In genomic region chr19:17504030-17504429, GRCh38 we compare ENCODE assay signal across 1 cellular context.
TF ChIP-seq lines count a peak whose summit lies in the region.

No MANE protein-coding gene starts in this region.

TF ChIP-seq in K562, 482 proteins besides CTCF, POLR2A, EP300 and RAD21:
- TF ChIP-seq HDAC2 (IDR thresholded peaks at IDR 0.05), result no peak
- TF ChIP-seq TRIM25 (IDR thresholded peaks at IDR 0.05; ENCODE audit: borderline replicate concordance), result no peak
- TF ChIP-seq HDAC1 (IDR thresholded peaks at IDR 0.05), result no peak
- peak; percentile 5; the same call in 1 of the 2 replicates for TF ChIP-seq ZBTB40 (IDR thresholded peaks at IDR 0.05)
- peak; percentile 66; the same call in 1 of the 2 replicates for TF ChIP-seq ZBTB40 (CRISPR knock-in tag; IDR thresholded peaks at IDR 0.05)
- TF ChIP-seq USF1 (CRISPR knock-in tag; IDR thresholded peaks at IDR 0.05), result peak; percentile 64
- TF ChIP-seq PKNOX1 (IDR thresholded peaks at IDR 0.05), result 0 out of 2 replicates have a peak, but pooled peaks have one; percentile 22
- peak; percentile 77 for TF ChIP-seq ZFP36 (IDR thresholded peaks at IDR 0.05; ENCODE audit: low read depth, low read length, partially characterized antibody)
- no peak for TF ChIP-seq PHF8 (IDR thresholded peaks at IDR 0.05; ENCODE audit: borderline replicate concordance, low read length)
- TF ChIP-seq PRMT5 (CRISPR knock-in tag; IDR thresholded peaks at IDR 0.05), result no peak
- TF ChIP-seq ZNF75A (CRISPR knock-in tag; IDR thresholded peaks at IDR 0.05), result no peak
- TF ChIP-seq ZNF41 (CRISPR knock-in tag; conservative IDR thresholded peaks at IDR 0.05), result no peak
- TF ChIP-seq RBBP5 (IDR thresholded peaks at IDR 0.05; ENCODE audit: borderline replicate concordance, insufficient read depth, low read length, poor library complexity, severe bottlenecking), result no peak
- no peak for TF ChIP-seq COPS2 (conservative IDR thresholded peaks at IDR 0.05)
- no peak for TF ChIP-seq ZC3H11A (IDR thresholded peaks at IDR 0.05; ENCODE audit: low read depth, low read length)
- no peak for TF ChIP-seq MXI1 (IDR thresholded peaks at IDR 0.05; ENCODE audit: low read depth, low read length)
- TF ChIP-seq ESRRB (CRISPR knock-in tag; IDR thresholded peaks at IDR 0.05; ENCODE audit: borderline replicate concordance), result no peak
- no peak for TF ChIP-seq DLX4 (CRISPR knock-in tag; IDR thresholded peaks at IDR 0.05)
- no peak for TF ChIP-seq ZNF3 (CRISPR knock-in tag; IDR thresholded peaks at IDR 0.05)
- TF ChIP-seq ZHX1 (conservative IDR thresholded peaks at IDR 0.05; ENCODE audit: low read length), result no peak
- no peak for TF ChIP-seq NFE2L1 (tag; IDR thresholded peaks at IDR 0.05; ENCODE audit: borderline replicate concordance, low read depth)
- TF ChIP-seq CBX1 (IDR thresholded peaks at IDR 0.05; ENCODE audit: low read depth), result no peak
- TF ChIP-seq ZNF316 (IDR thresholded peaks at IDR 0.05), result no peak
- no peak for TF ChIP-seq MBD2 (IDR thresholded peaks at IDR 0.05; ENCODE audit: borderline replicate concordance, low read depth)
- TF ChIP-seq XRCC3 (IDR thresholded peaks at IDR 0.05), result no peak
- TF ChIP-seq ARID1B (IDR thresholded peaks at IDR 0.05), result no peak
